In the genomic region with DNA sequence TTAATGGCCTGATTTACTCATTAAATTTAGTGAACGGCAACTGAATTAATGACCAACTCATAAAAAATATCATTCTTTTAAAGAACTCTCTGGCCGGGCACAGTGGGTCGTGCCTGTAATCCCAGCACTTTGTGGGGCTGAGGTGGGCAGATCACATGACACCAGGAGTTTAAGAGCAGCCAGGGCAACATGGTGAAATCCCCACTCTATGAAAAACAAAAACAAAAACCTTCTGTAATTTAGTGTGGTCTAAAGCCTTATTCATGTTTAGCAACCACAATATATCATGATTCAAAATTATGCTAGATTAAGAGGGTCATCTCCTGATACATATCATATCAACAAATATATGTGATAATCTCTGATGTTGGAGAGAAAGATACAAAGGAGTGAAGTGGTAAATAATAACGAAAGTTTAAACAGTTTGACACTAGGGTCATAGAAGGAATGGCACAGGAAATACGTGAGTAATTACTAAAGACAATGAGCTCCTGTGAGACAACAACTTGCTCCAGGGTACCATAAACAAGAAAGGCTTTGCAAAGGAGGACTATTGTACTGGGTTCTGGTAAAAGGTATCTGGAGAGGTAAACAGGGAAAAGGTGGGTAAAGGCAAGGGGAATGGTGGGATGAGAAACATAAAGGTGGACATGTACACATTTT, we compare ENCODE assay signal across 18 cellular contexts. TPM values are rescaled to one million over a fixed set of nuclear protein-coding genes. Genes with fewer than 3 reads are reported as not detected.
DNase-seq lines count a peak whose midpoint lies in the region; ATAC-seq and TF ChIP-seq lines count a peak whose summit lies in the region.
"Had no signal": no experiment of that assay in that cellular context is flagged by ENCODE, and none has a peak within 500 bp of the region (broad histone marks: within the 10 kb centered on the region; RNA-seq: fewer than 3 reads in every experiment).

No MANE protein-coding gene starts in this region.

- no peaks in the 10 kb centered on the region for H3K9me3 Mint-ChIP-seq in activated CD8-positive, alpha-beta T cell treated with anti-CD3 and anti-CD28 coated beads for 36 hours
- no peaks in the 10 kb centered on the region for H3K9me3 Mint-ChIP-seq in activated CD8-positive, alpha-beta T cell treated with anti-CD3 and anti-CD28 coated beads, Interleukin-2, amount 10 ng/mL, durations not matched to agents 7 days and 5 days (ENCODE audit: insufficient read depth)
- H3K9me3 Mint-ChIP-seq: CD4-positive, alpha-beta memory T cell had no signal

- no peak for DNase-seq in activated CD8-positive, alpha-beta T cell treated with anti-CD3 and anti-CD28 coated beads for 36 hours
- no peak for DNase-seq in activated CD8-positive, alpha-beta T cell treated with anti-CD3 and anti-CD28 coated beads, Interleukin-2, amount 10 ng/mL, durations not matched to agents 7 days and 5 days
- DNase-seq in dermis blood vessel endothelial cell (peak; percentile 33), HuH-7.5 (ENCODE audit: low spot score) (no peak), iPS-NIHi11 (ENCODE audit: low spot score) (no peak)
- DNase-seq: CD4-positive, alpha-beta memory T cell; DMS79 treated with DMSO at 0.1 percent for 48 hours; GF-D8; KBM-7; NCI-H1436 treated with DMSO at 0.1 percent for 48 hours; NCI-H2029 treated with DMSO at 0.1 percent for 48 hours; NCI-H2171 treated with DMSO at 0.1 percent for 48 hours; NCI-H748 treated with DMSO at 0.1 percent for 48 hours; SJCRH30 had no signal

- H3K27ac ChIP-seq in HUES48 (ENCODE audit: low read depth, low read length) = peak overlapping the region; percentile 21
- H3K27ac ChIP-seq in thymus (ENCODE audit: low read depth) = no peak overlapping the region
- H3K27ac ChIP-seq: 22Rv1, SJCRH30 had no signal

- H3K4me1 Mint-ChIP-seq in activated CD8-positive, alpha-beta T cell treated with anti-CD3 and anti-CD28 coated beads for 36 hours (ENCODE audit: low read depth) = peaks cover 20% of the 10 kb centered on the region
- H3K4me1 Mint-ChIP-seq in activated CD8-positive, alpha-beta T cell treated with anti-CD3 and anti-CD28 coated beads, Interleukin-2, amount 10 ng/mL, durations not matched to agents 7 days and 5 days (ENCODE audit: low read depth) = peaks cover 8% of the 10 kb centered on the region

- POLR2A ChIA-PET in activated CD8-positive, alpha-beta T cell treated with anti-CD3 and anti-CD28 coated beads for 36 hours (lab: Charles Lee) = no interaction called here
- POLR2A ChIA-PET in activated CD8-positive, alpha-beta T cell treated with anti-CD3 and anti-CD28 coated beads, Interleukin-2, amount 10 ng/mL, durations not matched to agents 7 days and 5 days (lab: Charles Lee) = no interaction called here

- no peaks in the 10 kb centered on the region for H3K36me3 ChIP-seq in HUES48 (ENCODE audit: control insufficient read depth, insufficient read depth, low read length)
- peaks cover 13% of the 10 kb centered on the region for H3K36me3 ChIP-seq in thymus (ENCODE audit: control insufficient read depth, insufficient read depth)
- H3K36me3 ChIP-seq: SJCRH30 had no signal

- no peaks in the 10 kb centered on the region for H3K27me3 ChIP-seq in HUES48 (ENCODE audit: control insufficient read depth, insufficient read depth, low read length)
- H3K27me3 ChIP-seq in thymus (ENCODE audit: control insufficient read depth, insufficient read depth) = no peaks in the 10 kb centered on the region
- H3K27me3 ChIP-seq: SJCRH30 had no signal

- H3K9ac ChIP-seq in HUES48 (ENCODE audit: low read depth, low read length) = no peak overlapping the region

- WGBS in thymus = 77% methylated on average over 5 of the region's 5 CpGs

- H3K4me3 ChIP-seq in HUES48 (ENCODE audit: low read depth, low read length) (no peak overlapping the region), thymus (ENCODE audit: low read length) (peak overlapping the region; percentile 33)
- H3K4me3 ChIP-seq: SJCRH30 had no signal

- peaks cover 64% of the 10 kb centered on the region for H3K4me1 ChIP-seq in HUES48 (ENCODE audit: control insufficient read depth, insufficient read depth, low read length)
- peaks cover 8% of the 10 kb centered on the region for H3K4me1 ChIP-seq in thymus (ENCODE audit: control insufficient read depth, insufficient read depth, low read length)
- H3K4me1 ChIP-seq: SJCRH30 had no signal

- TF ChIP-seq CTCF in activated CD8-positive, alpha-beta T cell treated with anti-CD3 and anti-CD28 coated beads for 36 hours (IDR thresholded peaks at IDR 0.05) = no peak

- intact Hi-C loops in activated CD8-positive, alpha-beta T cell treated with anti-CD3 and anti-CD28 coated beads for 36 hours (cut with micrococcal nuclease) = no loop called here

- no peaks in the 10 kb centered on the region for H3K36me3 Mint-ChIP-seq in activated CD8-positive, alpha-beta T cell treated with anti-CD3 and anti-CD28 coated beads for 36 hours (ENCODE audit: low read depth)
- no peaks in the 10 kb centered on the region for H3K36me3 Mint-ChIP-seq in activated CD8-positive, alpha-beta T cell treated with anti-CD3 and anti-CD28 coated beads, Interleukin-2, amount 10 ng/mL, durations not matched to agents 7 days and 5 days (ENCODE audit: low read depth)

- CTCF ChIA-PET in activated CD8-positive, alpha-beta T cell treated with anti-CD3 and anti-CD28 coated beads for 36 hours (lab: Charles Lee) = no interaction called here
- CTCF ChIA-PET in activated CD8-positive, alpha-beta T cell treated with anti-CD3 and anti-CD28 coated beads, Interleukin-2, amount 10 ng/mL, durations not matched to agents 7 days and 5 days (lab: Charles Lee) = interaction anchor here (0.6 to 1.1 kb wide), 3 partner anchors 28 to 163 kb away, joined by 3 read pairs; partner anchors contain the start of gene TTK

- H3K27ac Mint-ChIP-seq in activated CD8-positive, alpha-beta T cell treated with anti-CD3 and anti-CD28 coated beads for 36 hours = peak overlapping the region; percentile 21
- H3K27ac Mint-ChIP-seq in activated CD8-positive, alpha-beta T cell treated with anti-CD3 and anti-CD28 coated beads, Interleukin-2, amount 10 ng/mL, durations not matched to agents 7 days and 5 days = no peak overlapping the region

- no peak overlapping the region for H3K4me3 Mint-ChIP-seq in activated CD8-positive, alpha-beta T cell treated with anti-CD3 and anti-CD28 coated beads for 36 hours
- H3K4me3 Mint-ChIP-seq in activated CD8-positive, alpha-beta T cell treated with anti-CD3 and anti-CD28 coated beads, Interleukin-2, amount 10 ng/mL, durations not matched to agents 7 days and 5 days = no peak overlapping the region

- ATAC-seq in activated CD8-positive, alpha-beta T cell treated with anti-CD3 and anti-CD28 coated beads for 36 hours = no peak
- ATAC-seq in activated CD8-positive, alpha-beta T cell treated with anti-CD3 and anti-CD28 coated beads, Interleukin-2, amount 10 ng/mL, durations not matched to agents 7 days and 5 days = no peak
- ATAC-seq in HG03159 (IDR thresholded peaks at IDR 0.05; ENCODE audit: unreplicated experiment) = no peak

- H3K9me3 ChIP-seq in HUES48 (ENCODE audit: control insufficient read depth, insufficient read depth, low read length) (no peaks in the 10 kb centered on the region), thymus (ENCODE audit: control insufficient read depth) (no peaks in the 10 kb centered on the region)
- H3K9me3 ChIP-seq: SJCRH30 had no signal

- H3K27me3 Mint-ChIP-seq in activated CD8-positive, alpha-beta T cell treated with anti-CD3 and anti-CD28 coated beads for 36 hours = peaks cover 6% of the 10 kb centered on the region
- peaks cover 19% of the 10 kb centered on the region for H3K27me3 Mint-ChIP-seq in activated CD8-positive, alpha-beta T cell treated with anti-CD3 and anti-CD28 coated beads, Interleukin-2, amount 10 ng/mL, durations not matched to agents 7 days and 5 days (ENCODE audit: low read depth)

RNA-seq across cellular contexts. Expression of gene ELOVL4, which starts 5.7 kb away (rescaled TPM):
- 1 to 10 TPM; 1.4 to 1.7 TPM for total RNA-seq in activated CD8-positive, alpha-beta T cell treated with anti-CD3 and anti-CD28 coated beads for 36 hours
- total RNA-seq in activated CD8-positive, alpha-beta T cell treated with anti-CD3 and anti-CD28 coated beads, Interleukin-2, amount 10 ng/mL, durations not matched to agents 7 days and 5 days = under 1 TPM; 0.55 to 0.74 TPM
- 0.37 and 0.51 TPM in 2 replicates for total RNA-seq in dermis blood vessel endothelial cell
- polyA plus RNA-seq in thymus = 30.6 TPM
